Comparison of ENCODE assay signal across 1 cellular context in genomic region chr17:43702636-43703035, GRCh38.
TF ChIP-seq lines count a peak whose summit lies in the region.

No MANE protein-coding gene starts in this region.

TF ChIP-seq in GM12878, 131 proteins besides CTCF, POLR2A, EP300 and RAD21 (continued from another document):
- TF ChIP-seq TAF1 (IDR thresholded peaks at IDR 0.05; ENCODE audit: borderline replicate concordance, low read depth, low read length): no peak
- no peak for TF ChIP-seq WRNIP1 (IDR thresholded peaks at IDR 0.05; ENCODE audit: borderline replicate concordance, low read depth, low read length)
- no peak for TF ChIP-seq GATAD2B (conservative IDR thresholded peaks at IDR 0.05; ENCODE audit: low read depth)
- no peak for TF ChIP-seq BCLAF1 (IDR thresholded peaks at IDR 0.05)
- peak; percentile 75 for TF ChIP-seq USF1 (IDR thresholded peaks at IDR 0.05; ENCODE audit: borderline replicate concordance, extremely low read length, insufficient read depth, low read depth, low read length)
- no peak for TF ChIP-seq CHD4 (IDR thresholded peaks at IDR 0.05)
- TF ChIP-seq CBX5 (IDR thresholded peaks at IDR 0.05; ENCODE audit: low read depth): no peak
- TF ChIP-seq RCOR1 (conservative IDR thresholded peaks at IDR 0.05; ENCODE audit: low read depth, low read length): no peak
- no peak for TF ChIP-seq POLR2AphosphoS5 (IDR thresholded peaks at IDR 0.05; ENCODE audit: low read length)
- no peak for TF ChIP-seq IRF3 (IDR thresholded peaks at IDR 0.05)
- no peak for TF ChIP-seq ZBTB40 (IDR thresholded peaks at IDR 0.05; ENCODE audit: borderline replicate concordance)
- TF ChIP-seq PAX8 (IDR thresholded peaks at IDR 0.05): no peak
- TF ChIP-seq EED (IDR thresholded peaks at IDR 0.05; ENCODE audit: low read depth): no peak
- no peak for TF ChIP-seq POLR2AphosphoS2 (IDR thresholded peaks at IDR 0.05; ENCODE audit: low read depth, low read length)
- TF ChIP-seq RAD51 (IDR thresholded peaks at IDR 0.05): peak; percentile 65; the same call in 1 of the 2 replicates
- TF ChIP-seq PAX5 (IDR thresholded peaks at IDR 0.05; ENCODE audit: borderline replicate concordance, low read depth, low read length): no peak
- no peak for TF ChIP-seq GABPA (IDR thresholded peaks at IDR 0.05; ENCODE audit: low read depth)
- TF ChIP-seq KLF5 (IDR thresholded peaks at IDR 0.05; ENCODE audit: partially characterized antibody): no peak
- no peak for TF ChIP-seq ATF7 (IDR thresholded peaks at IDR 0.05; ENCODE audit: low read depth)
